Comparison of ENCODE assay signal across 1 cellular context in the genomic region with DNA sequence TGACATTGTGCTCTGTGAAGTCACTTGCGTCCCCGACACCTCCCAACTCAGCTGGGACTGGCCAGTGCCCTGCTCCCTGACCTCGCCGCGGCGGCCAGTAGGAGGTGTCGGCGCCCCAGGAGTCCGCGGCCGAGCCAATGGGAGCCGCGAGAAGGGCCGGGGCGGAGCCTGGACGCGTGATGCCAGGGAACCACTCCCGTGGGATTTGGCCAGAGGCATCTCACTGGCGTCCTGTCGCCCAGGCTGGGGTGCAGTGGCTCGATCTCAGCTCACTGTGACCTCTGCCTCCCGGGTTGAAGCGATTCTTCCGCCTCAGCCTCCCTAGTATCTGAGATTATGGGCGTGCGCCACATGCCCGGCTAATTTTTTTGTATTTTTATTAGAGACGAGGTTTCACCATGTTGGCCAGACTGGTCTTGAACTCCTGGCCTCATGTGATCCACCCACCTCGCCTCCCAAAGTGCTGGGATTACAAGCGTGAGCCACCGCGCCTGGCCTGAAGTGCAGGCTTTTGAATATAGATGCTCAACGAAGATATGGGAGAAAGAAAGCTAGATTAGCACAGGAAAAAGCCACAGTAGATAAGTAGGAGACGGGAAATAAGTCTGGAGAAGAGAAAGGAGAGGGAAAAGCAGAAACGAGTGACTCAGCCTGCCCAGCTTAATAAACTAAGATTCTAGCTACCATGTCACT.
TF ChIP-seq lines count a peak whose summit lies in the region.

No MANE protein-coding gene starts in this region.

TF ChIP-seq in HepG2, 621 proteins besides CTCF, POLR2A, EP300 and RAD21 (continued from another document and continues in another):
- TF ChIP-seq HNF4G (IDR thresholded peaks at IDR 0.05; ENCODE audit: borderline replicate concordance, low read depth, low read length) (0 out of 2 replicates have a peak, but pooled peaks have one; percentile 13), HNF4G (CRISPR knock-in tag; IDR thresholded peaks at IDR 0.05; ENCODE audit: borderline replicate concordance, low read depth) (no peak), ZNF549 (CRISPR knock-in tag; IDR thresholded peaks at IDR 0.05) (no peak), ZNF660 (CRISPR knock-in tag; IDR thresholded peaks at IDR 0.05; ENCODE audit: borderline replicate concordance, low read depth) (no peak), MYC (CRISPR knock-in tag; IDR thresholded peaks at IDR 0.05; ENCODE audit: borderline replicate concordance) (peak; percentile 40; the same call in 1 of the 2 replicates), ZMAT3 (CRISPR knock-in tag; conservative IDR thresholded peaks at IDR 0.05) (no peak), TEAD2 (CRISPR knock-in tag; IDR thresholded peaks at IDR 0.05) (no peak), ZNF768 (CRISPR knock-in tag; IDR thresholded peaks at IDR 0.05) (peak; percentile 45; the same call in 1 of the 2 replicates), FOXK1 (CRISPR knock-in tag; IDR thresholded peaks at IDR 0.05; ENCODE audit: borderline replicate concordance, low read depth) (no peak), NFYB (CRISPR knock-in tag; IDR thresholded peaks at IDR 0.05) (peak; percentile 88), RBM22 (optimal IDR thresholded peaks at IDR 0.05; ENCODE audit: low read length) (peak; percentile 43), NKX3-1 (CRISPR knock-in tag; IDR thresholded peaks at IDR 0.05) (no peak), RFX1 (IDR thresholded peaks at IDR 0.05) (no peak), ZNF337 (CRISPR knock-in tag; IDR thresholded peaks at IDR 0.05; ENCODE audit: borderline replicate concordance, low read depth) (no peak), RFXAP (CRISPR knock-in tag; IDR thresholded peaks at IDR 0.05; ENCODE audit: borderline replicate concordance) (peak; percentile 52; the same call in 1 of the 2 replicates), ZNF160 (CRISPR knock-in tag; IDR thresholded peaks at IDR 0.05) (no peak), GABPB1 (CRISPR knock-in tag; IDR thresholded peaks at IDR 0.05) (peak; percentile 69; the same call in 1 of the 2 replicates), ZNF570 (CRISPR knock-in tag; IDR thresholded peaks at IDR 0.05; ENCODE audit: borderline replicate concordance) (no peak), YEATS2 (CRISPR knock-in tag; IDR thresholded peaks at IDR 0.05; ENCODE audit: borderline replicate concordance) (peak; percentile 67; the same call in 1 of the 2 replicates), MIER3 (CRISPR knock-in tag; IDR thresholded peaks at IDR 0.05; ENCODE audit: borderline replicate concordance) (peak; percentile 32; the same call in 1 of the 2 replicates), HMG20A (CRISPR knock-in tag; IDR thresholded peaks at IDR 0.05; ENCODE audit: borderline replicate concordance) (no peak; the same call in 1 of the 2 replicates), ZNF510 (CRISPR knock-in tag; IDR thresholded peaks at IDR 0.05; ENCODE audit: low read depth) (0 out of 2 replicates have a peak, but pooled peaks have one; percentile 46)
- TF ChIP-seq, protein P1, sequence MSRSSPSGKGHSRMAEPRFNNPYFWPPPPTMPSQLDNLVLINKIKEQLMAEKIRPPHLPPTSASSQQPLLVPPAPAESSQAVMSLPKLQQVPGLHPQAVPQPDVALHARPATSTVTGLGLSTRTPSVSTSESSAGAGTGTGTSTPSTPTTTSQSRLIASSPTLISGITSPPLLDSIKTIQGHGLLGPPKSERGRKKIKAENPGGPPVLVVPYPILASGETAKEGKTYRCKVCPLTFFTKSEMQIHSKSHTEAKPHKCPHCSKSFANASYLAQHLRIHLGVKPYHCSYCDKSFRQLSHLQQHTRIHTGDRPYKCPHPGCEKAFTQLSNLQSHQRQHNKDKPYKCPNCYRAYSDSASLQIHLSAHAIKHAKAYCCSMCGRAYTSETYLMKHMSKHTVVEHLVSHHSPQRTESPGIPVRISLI (CRISPR knock-in tag; IDR thresholded peaks at IDR 0.05; ENCODE audit: borderline replicate concordance), result peak; percentile 25; the same call in 1 of the 2 replicates
- TF ChIP-seq, protein P2, sequence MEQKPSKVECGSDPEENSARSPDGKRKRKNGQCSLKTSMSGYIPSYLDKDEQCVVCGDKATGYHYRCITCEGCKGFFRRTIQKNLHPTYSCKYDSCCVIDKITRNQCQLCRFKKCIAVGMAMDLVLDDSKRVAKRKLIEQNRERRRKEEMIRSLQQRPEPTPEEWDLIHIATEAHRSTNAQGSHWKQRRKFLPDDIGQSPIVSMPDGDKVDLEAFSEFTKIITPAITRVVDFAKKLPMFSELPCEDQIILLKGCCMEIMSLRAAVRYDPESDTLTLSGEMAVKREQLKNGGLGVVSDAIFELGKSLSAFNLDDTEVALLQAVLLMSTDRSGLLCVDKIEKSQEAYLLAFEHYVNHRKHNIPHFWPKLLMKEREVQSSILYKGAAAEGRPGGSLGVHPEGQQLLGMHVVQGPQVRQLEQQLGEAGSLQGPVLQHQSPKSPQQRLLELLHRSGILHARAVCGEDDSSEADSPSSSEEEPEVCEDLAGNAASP (CRISPR knock-in tag; IDR thresholded peaks at IDR 0.05; ENCODE audit: borderline replicate concordance), result peak; percentile 50; the same call in 1 of the 2 replicates
- TF ChIP-seq, protein P3, sequence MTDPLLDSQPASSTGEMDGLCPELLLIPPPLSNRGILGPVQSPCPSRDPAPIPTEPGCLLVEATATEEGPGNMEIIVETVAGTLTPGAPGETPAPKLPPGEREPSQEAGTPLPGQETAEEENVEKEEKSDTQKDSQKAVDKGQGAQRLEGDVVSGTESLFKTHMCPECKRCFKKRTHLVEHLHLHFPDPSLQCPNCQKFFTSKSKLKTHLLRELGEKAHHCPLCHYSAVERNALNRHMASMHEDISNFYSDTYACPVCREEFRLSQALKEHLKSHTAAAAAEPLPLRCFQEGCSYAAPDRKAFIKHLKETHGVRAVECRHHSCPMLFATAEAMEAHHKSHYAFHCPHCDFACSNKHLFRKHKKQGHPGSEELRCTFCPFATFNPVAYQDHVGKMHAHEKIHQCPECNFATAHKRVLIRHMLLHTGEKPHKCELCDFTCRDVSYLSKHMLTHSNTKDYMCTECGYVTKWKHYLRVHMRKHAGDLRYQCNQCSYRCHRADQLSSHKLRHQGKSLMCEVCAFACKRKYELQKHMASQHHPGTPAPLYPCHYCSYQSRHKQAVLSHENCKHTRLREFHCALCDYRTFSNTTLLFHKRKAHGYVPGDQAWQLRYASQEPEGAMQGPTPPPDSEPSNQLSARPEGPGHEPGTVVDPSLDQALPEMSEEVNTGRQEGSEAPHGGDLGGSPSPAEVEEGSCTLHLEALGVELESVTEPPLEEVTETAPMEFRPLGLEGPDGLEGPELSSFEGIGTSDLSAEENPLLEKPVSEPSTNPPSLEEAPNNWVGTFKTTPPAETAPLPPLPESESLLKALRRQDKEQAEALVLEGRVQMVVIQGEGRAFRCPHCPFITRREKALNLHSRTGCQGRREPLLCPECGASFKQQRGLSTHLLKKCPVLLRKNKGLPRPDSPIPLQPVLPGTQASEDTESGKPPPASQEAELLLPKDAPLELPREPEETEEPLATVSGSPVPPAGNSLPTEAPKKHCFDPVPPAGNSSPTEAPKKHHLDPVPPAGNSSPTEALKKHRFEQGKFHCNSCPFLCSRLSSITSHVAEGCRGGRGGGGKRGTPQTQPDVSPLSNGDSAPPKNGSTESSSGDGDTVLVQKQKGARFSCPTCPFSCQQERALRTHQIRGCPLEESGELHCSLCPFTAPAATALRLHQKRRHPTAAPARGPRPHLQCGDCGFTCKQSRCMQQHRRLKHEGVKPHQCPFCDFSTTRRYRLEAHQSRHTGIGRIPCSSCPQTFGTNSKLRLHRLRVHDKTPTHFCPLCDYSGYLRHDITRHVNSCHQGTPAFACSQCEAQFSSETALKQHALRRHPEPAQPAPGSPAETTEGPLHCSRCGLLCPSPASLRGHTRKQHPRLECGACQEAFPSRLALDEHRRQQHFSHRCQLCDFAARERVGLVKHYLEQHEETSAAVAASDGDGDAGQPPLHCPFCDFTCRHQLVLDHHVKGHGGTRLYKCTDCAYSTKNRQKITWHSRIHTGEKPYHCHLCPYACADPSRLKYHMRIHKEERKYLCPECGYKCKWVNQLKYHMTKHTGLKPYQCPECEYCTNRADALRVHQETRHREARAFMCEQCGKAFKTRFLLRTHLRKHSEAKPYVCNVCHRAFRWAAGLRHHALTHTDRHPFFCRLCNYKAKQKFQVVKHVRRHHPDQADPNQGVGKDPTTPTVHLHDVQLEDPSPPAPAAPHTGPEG (CRISPR knock-in tag; IDR thresholded peaks at IDR 0.05), result 0 out of 2 replicates have a peak, but pooled peaks have one; percentile 17
- TF ChIP-seq, protein P4, sequence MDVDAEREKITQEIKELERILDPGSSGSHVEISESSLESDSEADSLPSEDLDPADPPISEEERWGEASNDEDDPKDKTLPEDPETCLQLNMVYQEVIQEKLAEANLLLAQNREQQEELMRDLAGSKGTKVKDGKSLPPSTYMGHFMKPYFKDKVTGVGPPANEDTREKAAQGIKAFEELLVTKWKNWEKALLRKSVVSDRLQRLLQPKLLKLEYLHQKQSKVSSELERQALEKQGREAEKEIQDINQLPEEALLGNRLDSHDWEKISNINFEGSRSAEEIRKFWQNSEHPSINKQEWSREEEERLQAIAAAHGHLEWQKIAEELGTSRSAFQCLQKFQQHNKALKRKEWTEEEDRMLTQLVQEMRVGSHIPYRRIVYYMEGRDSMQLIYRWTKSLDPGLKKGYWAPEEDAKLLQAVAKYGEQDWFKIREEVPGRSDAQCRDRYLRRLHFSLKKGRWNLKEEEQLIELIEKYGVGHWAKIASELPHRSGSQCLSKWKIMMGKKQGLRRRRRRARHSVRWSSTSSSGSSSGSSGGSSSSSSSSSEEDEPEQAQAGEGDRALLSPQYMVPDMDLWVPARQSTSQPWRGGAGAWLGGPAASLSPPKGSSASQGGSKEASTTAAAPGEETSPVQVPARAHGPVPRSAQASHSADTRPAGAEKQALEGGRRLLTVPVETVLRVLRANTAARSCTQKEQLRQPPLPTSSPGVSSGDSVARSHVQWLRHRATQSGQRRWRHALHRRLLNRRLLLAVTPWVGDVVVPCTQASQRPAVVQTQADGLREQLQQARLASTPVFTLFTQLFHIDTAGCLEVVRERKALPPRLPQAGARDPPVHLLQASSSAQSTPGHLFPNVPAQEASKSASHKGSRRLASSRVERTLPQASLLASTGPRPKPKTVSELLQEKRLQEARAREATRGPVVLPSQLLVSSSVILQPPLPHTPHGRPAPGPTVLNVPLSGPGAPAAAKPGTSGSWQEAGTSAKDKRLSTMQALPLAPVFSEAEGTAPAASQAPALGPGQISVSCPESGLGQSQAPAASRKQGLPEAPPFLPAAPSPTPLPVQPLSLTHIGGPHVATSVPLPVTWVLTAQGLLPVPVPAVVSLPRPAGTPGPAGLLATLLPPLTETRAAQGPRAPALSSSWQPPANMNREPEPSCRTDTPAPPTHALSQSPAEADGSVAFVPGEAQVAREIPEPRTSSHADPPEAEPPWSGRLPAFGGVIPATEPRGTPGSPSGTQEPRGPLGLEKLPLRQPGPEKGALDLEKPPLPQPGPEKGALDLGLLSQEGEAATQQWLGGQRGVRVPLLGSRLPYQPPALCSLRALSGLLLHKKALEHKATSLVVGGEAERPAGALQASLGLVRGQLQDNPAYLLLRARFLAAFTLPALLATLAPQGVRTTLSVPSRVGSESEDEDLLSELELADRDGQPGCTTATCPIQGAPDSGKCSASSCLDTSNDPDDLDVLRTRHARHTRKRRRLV (CRISPR knock-in tag; IDR thresholded peaks at IDR 0.05), result 0 out of 2 replicates have a peak, but pooled peaks have one; percentile 50
- TF ChIP-seq, protein P5, sequence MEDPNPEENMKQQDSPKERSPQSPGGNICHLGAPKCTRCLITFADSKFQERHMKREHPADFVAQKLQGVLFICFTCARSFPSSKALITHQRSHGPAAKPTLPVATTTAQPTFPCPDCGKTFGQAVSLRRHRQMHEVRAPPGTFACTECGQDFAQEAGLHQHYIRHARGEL (CRISPR knock-in tag; IDR thresholded peaks at IDR 0.05), result no peak
- TF ChIP-seq, protein P6, sequence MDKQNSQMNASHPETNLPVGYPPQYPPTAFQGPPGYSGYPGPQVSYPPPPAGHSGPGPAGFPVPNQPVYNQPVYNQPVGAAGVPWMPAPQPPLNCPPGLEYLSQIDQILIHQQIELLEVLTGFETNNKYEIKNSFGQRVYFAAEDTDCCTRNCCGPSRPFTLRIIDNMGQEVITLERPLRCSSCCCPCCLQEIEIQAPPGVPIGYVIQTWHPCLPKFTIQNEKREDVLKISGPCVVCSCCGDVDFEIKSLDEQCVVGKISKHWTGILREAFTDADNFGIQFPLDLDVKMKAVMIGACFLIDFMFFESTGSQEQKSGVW (CRISPR knock-in tag; IDR thresholded peaks at IDR 0.05; ENCODE audit: borderline replicate concordance), result no peak
- TF ChIP-seq, protein P7, sequence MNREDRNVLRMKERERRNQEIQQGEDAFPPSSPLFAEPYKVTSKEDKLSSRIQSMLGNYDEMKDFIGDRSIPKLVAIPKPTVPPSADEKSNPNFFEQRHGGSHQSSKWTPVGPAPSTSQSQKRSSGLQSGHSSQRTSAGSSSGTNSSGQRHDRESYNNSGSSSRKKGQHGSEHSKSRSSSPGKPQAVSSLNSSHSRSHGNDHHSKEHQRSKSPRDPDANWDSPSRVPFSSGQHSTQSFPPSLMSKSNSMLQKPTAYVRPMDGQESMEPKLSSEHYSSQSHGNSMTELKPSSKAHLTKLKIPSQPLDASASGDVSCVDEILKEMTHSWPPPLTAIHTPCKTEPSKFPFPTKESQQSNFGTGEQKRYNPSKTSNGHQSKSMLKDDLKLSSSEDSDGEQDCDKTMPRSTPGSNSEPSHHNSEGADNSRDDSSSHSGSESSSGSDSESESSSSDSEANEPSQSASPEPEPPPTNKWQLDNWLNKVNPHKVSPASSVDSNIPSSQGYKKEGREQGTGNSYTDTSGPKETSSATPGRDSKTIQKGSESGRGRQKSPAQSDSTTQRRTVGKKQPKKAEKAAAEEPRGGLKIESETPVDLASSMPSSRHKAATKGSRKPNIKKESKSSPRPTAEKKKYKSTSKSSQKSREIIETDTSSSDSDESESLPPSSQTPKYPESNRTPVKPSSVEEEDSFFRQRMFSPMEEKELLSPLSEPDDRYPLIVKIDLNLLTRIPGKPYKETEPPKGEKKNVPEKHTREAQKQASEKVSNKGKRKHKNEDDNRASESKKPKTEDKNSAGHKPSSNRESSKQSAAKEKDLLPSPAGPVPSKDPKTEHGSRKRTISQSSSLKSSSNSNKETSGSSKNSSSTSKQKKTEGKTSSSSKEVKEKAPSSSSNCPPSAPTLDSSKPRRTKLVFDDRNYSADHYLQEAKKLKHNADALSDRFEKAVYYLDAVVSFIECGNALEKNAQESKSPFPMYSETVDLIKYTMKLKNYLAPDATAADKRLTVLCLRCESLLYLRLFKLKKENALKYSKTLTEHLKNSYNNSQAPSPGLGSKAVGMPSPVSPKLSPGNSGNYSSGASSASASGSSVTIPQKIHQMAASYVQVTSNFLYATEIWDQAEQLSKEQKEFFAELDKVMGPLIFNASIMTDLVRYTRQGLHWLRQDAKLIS (CRISPR knock-in tag; IDR thresholded peaks at IDR 0.05), result no peak
- TF ChIP-seq, protein P8, sequence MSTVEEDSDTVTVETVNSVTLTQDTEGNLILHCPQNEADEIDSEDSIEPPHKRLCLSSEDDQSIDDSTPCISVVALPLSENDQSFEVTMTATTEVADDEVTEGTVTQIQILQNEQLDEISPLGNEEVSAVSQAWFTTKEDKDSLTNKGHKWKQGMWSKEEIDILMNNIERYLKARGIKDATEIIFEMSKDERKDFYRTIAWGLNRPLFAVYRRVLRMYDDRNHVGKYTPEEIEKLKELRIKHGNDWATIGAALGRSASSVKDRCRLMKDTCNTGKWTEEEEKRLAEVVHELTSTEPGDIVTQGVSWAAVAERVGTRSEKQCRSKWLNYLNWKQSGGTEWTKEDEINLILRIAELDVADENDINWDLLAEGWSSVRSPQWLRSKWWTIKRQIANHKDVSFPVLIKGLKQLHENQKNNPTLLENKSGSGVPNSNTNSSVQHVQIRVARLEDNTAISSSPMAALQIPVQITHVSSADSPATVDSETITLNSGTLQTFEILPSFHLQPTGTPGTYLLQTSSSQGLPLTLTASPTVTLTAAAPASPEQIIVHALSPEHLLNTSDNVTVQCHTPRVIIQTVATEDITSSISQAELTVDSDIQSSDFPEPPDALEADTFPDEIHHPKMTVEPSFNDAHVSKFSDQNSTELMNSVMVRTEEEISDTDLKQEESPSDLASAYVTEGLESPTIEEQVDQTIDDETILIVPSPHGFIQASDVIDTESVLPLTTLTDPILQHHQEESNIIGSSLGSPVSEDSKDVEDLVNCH (CRISPR knock-in tag; IDR thresholded peaks at IDR 0.05), result 0 out of 2 replicates have a peak, but pooled peaks have one; percentile 55
